In genomic region chr10:73076361-73077183, GRCh38 we compare ENCODE assay signal across 9 cellular contexts. TPM values are rescaled to one million over a fixed set of nuclear protein-coding genes. Genes with fewer than 3 reads are reported as not detected.
DNase-seq lines count a peak whose midpoint lies in the region; ATAC-seq, FAIRE-seq and TF ChIP-seq lines count a peak whose summit lies in the region.
"Had no signal": no experiment of that assay in that cellular context is flagged by ENCODE, and none has a peak within 500 bp of the region (broad histone marks: within the 10 kb centered on the region; RNA-seq: fewer than 3 reads in every experiment).

No MANE protein-coding gene starts in this region.

- H3K4me1 ChIP-seq in parathyroid adenoma, result peaks cover 6% of the 10 kb centered on the region

- peaks cover 9% of the 10 kb centered on the region for H3K4me1 Mint-ChIP-seq in T-helper 17 cell

- H3K36me3 Mint-ChIP-seq in T-helper 17 cell (ENCODE audit: low read depth), result no peaks in the 10 kb centered on the region

- H3K4me3 ChIP-seq in parathyroid adenoma (ENCODE audit: low read depth, low read length), result no peak overlapping the region

- H3K27me3 Mint-ChIP-seq in T-helper 17 cell, result no peaks in the 10 kb centered on the region

- peaks cover 7% of the 10 kb centered on the region for H3K79me2 ChIP-seq in parathyroid adenoma

- ATAC-seq in T-helper 17 cell, result no peak
- no peak for ATAC-seq in HG03520 (IDR thresholded peaks at IDR 0.05; ENCODE audit: unreplicated experiment)
- ATAC-seq in GM19467 (IDR thresholded peaks at IDR 0.05; ENCODE audit: unreplicated experiment), result no peak
- ATAC-seq in GM18907 (IDR thresholded peaks at IDR 0.05; ENCODE audit: unreplicated experiment), result no peak

- FAIRE-seq in GM12891 (lab: Jason Lieb, UNC), result no peak

- TF ChIP-seq CTCF in parathyroid adenoma (IDR thresholded peaks at IDR 0.05), result no peak

- no peaks in the 10 kb centered on the region for H3K36me3 ChIP-seq in parathyroid adenoma (ENCODE audit: control insufficient read depth, insufficient read depth, low read length)

- H3K27ac ChIP-seq in parathyroid adenoma, result peak overlapping the region; percentile 53

- DNase-seq in GM12891 (ENCODE audit: insufficient read length, low spot score) (no peak), T-helper 17 cell (no peak), fibroblast of the conjunctiva (ENCODE audit: low read depth) (peak; percentile 70), NCI-H1105 (lab: John Stamatoyannopoulos, UW) (no peak)

- H3K27me3 ChIP-seq in parathyroid adenoma (ENCODE audit: control insufficient read depth, insufficient read depth, low read length), result no peaks in the 10 kb centered on the region

- no peak overlapping the region for H3K9ac ChIP-seq in parathyroid adenoma

- no peak overlapping the region for H3K4me2 ChIP-seq in parathyroid adenoma (ENCODE audit: low read length)

- H3K4me3 Mint-ChIP-seq in T-helper 17 cell, result no peak overlapping the region
- H3K4me3 Mint-ChIP-seq: neural crest cell had no signal

- peak overlapping the region; percentile 88 for H3K27ac Mint-ChIP-seq in T-helper 17 cell

- H2AFZ ChIP-seq in parathyroid adenoma, result peak overlapping the region; percentile 5

- H3K9me3 ChIP-seq in T-helper 17 cell (ENCODE audit: control insufficient read depth, low read length, poor library complexity, severe bottlenecking) (no peaks in the 10 kb centered on the region), parathyroid adenoma (ENCODE audit: control insufficient read depth, low read length) (no peaks in the 10 kb centered on the region)

- no peak for TF ChIP-seq POLR2A in GM12891 (IDR thresholded peaks at IDR 0.05; ENCODE audit: low read depth, low read length)

TF ChIP-seq in GM12891, 5 proteins besides CTCF, POLR2A, EP300 and RAD21:
- TF ChIP-seq PAX5 (IDR thresholded peaks at IDR 0.05; ENCODE audit: insufficient read depth, low read length, severe bottlenecking), result no peak
- peak; percentile 73 for TF ChIP-seq SPI1 (IDR thresholded peaks at IDR 0.05; ENCODE audit: low read depth, low read length)
TF ChIP-seq in GM12891: peak in this region for 1.

RNA-seq across cellular contexts. Expression of gene P4HA1, which starts 20.1 kb away (rescaled TPM):
- polyA plus RNA-seq in GM12891 (2012; ENCODE audit: low read depth, missing spikeins), result 59.0 TPM
- total RNA-seq in T-helper 17 cell, result 10 to 100 TPM; 13.7 to 15.8 TPM

RNA-seq across cellular contexts. Expression of gene NUDT13, which starts 33.7 kb away (rescaled TPM):
- 2.8 TPM for polyA plus RNA-seq in GM12891 (2012; ENCODE audit: low read depth, missing spikeins)
- total RNA-seq in T-helper 17 cell, result 1 to 10 TPM in 1 of 2 donors, under 1 TPM in 1; 0.86 to 1.5 TPM
